8 cellular contexts compared by ENCODE assay signal in genomic region chr4:127881565-127881869, GRCh38. TPM values are rescaled to one million over a fixed set of nuclear protein-coding genes. Genes with fewer than 3 reads are reported as not detected.
DNase-seq lines count a peak whose midpoint lies in the region; ATAC-seq and TF ChIP-seq lines count a peak whose summit lies in the region.

No MANE protein-coding gene starts in this region.

- in situ Hi-C loops in gastrocnemius medialis (cut with MboI; ENCODE audit: low sequenced_read_pairs in 4 of 4): loop anchor here in 1 of 4 donors (10.0 kb wide), 2 partner anchors 97 to 983 kb away; partner anchors contain the start of gene HSPA4L

- H3K9me3 ChIP-seq in HCT116 (ENCODE audit: control insufficient read depth in 1 of 2, insufficient read depth in 1 of 2, low read depth in 1 of 2, low read length in 2 of 2) (no peaks in the 10 kb centered on the region), OCI-LY3 (ENCODE audit: insufficient read depth, low read length) (no peaks in the 10 kb centered on the region), gastrocnemius medialis (no peaks in the 10 kb centered on the region)

- POLR2A ChIA-PET in HCT116 (lab: Charles Lee): interaction anchor here (0.6 to 1.7 kb wide), 8 partner anchors 8 to 181 kb away, joined by 4 to 10 read pairs (median 6); partner anchors contain the start of genes ABHD18 and MFSD8

- H3K79me2 ChIP-seq in HCT116 (ENCODE audit: insufficient read depth, low read length) (peaks cover 71% of the 10 kb centered on the region), OCI-LY3 (ENCODE audit: low read length) (peaks cover 42% of the 10 kb centered on the region)

- H3K4me1 ChIP-seq in HCT116 (ENCODE audit: control insufficient read depth in 1 of 2, insufficient read depth in 2 of 2, low read length in 2 of 2) (peaks cover 5 to 13% of the 10 kb centered on the region in 2 experiments), OCI-LY3 (ENCODE audit: low read length) (peaks cover 9% of the 10 kb centered on the region), gastrocnemius medialis (peaks cover 7 to 10% of the 10 kb centered on the region in 2 donors)

- TF ChIP-seq CTCF in HCT116 (IDR thresholded peaks at IDR 0.05 in 2 of 3, conservative IDR thresholded peaks at IDR 0.05 in 1 of 3; ENCODE audit: borderline replicate concordance in 1 of 3, insufficient read depth in 1 of 3, low read depth in 2 of 3, low read length in 2 of 3) (no peak), OCI-LY3 (IDR thresholded peaks at IDR 0.05; ENCODE audit: low read depth, low read length) (no peak), fibroblast of the aortic adventitia (IDR thresholded peaks at IDR 0.05; ENCODE audit: insufficient read depth, low read length) (no peak), gastrocnemius medialis (IDR thresholded peaks at IDR 0.05 in 4 of 5, conservative IDR thresholded peaks at IDR 0.05 in 1 of 5) (no peak)

- peak overlapping the region; percentile 64 to 90 for H3K4me3 ChIP-seq in HCT116 (replicated peaks in 1 of 2; ENCODE audit: low read depth in 1 of 2, low read length in 2 of 2)
- peak overlapping the region; percentile 97 for H3K4me3 ChIP-seq in OCI-LY3 (ENCODE audit: low read length)
- peak overlapping the region; percentile 93 for H3K4me3 ChIP-seq in fibroblast of the aortic adventitia (ENCODE audit: low read depth, low read length)
- peak overlapping the region; percentile 63 to 83 (median 74) for H3K4me3 ChIP-seq in gastrocnemius medialis

- H4K20me1 ChIP-seq in HCT116 (ENCODE audit: insufficient read depth) (0 out of 2 replicates have a peak, but pooled peaks cover 5% of the 10 kb centered on the region), OCI-LY3 (ENCODE audit: insufficient read depth, low read length) (no peaks in the 10 kb centered on the region)

- intact Hi-C loops in HCT116 (cut with micrococcal nuclease) (loop anchor here (5.0 kb wide), 1 partner anchor 86 kb away; the partner anchor contains the start of genes ABHD18 and MFSD8), gastrocnemius medialis (cut with DNase I; ENCODE audit: low total_unique reads) (loop anchor here (2.0 to 5.0 kb wide), 2 partner anchors 86 to 99 kb away; partner anchors contain the start of genes ABHD18, HSPA4L and MFSD8)

- peaks cover 14 to 34% of the 10 kb centered on the region in 2 experiments for H3K36me3 ChIP-seq in HCT116 (ENCODE audit: control insufficient read depth in 1 of 2, insufficient read depth in 2 of 2, low read length in 2 of 2)
- H3K36me3 ChIP-seq in OCI-LY3 (replicated peaks; ENCODE audit: low read depth, low read length): peaks cover 29% of the 10 kb centered on the region
- H3K36me3 ChIP-seq in gastrocnemius medialis: no peaks in the 10 kb centered on the region

- no peaks in the 10 kb centered on the region for H3K27me3 ChIP-seq in HCT116 (ENCODE audit: insufficient read depth, low read length)
- H3K27me3 ChIP-seq in OCI-LY3 (ENCODE audit: low read depth, low read length): no peaks in the 10 kb centered on the region
- H3K27me3 ChIP-seq in gastrocnemius medialis: no peaks in the 10 kb centered on the region

- no peak for TF ChIP-seq POLR2A in HCT116 (IDR thresholded peaks at IDR 0.05; ENCODE audit: borderline replicate concordance, extremely low read depth, insufficient read depth, insufficient read length)
- TF ChIP-seq POLR2A in gastrocnemius medialis (IDR thresholded peaks at IDR 0.05): no peak

- peak; percentile 42; the same call in 1 of the 2 replicates for TF ChIP-seq RAD21 in HCT116 (IDR thresholded peaks at IDR 0.05; ENCODE audit: low read depth)

- H3K9me2 ChIP-seq in HCT116 (ENCODE audit: insufficient read depth): no peaks in the 10 kb centered on the region

- no peak for DNase-seq in HCT116 (ENCODE audit: low read depth, low spot score)
- DNase-seq in fibroblast of the aortic adventitia (ENCODE audit: low read depth): no peak
- no peak for DNase-seq in gastrocnemius medialis
- DNase-seq in NCI-H1092 treated with DMSO at 0.1 percent for 48 hours (lab: John Stamatoyannopoulos, UW): no peak
- no peak for DNase-seq in NK-92 treated with Interleukin-12 subunit alpha and Interleukin-12 subunit beta, amount 100 ng/mL, for 24 hours (lab: John Stamatoyannopoulos, UW)

- H2AFZ ChIP-seq in HCT116 (ENCODE audit: low read depth, low read length, poor library complexity, severe bottlenecking) (no peak overlapping the region), OCI-LY3 (ENCODE audit: low read depth, low read length) (no peak overlapping the region; the same call in 1 of the 2 replicates)

- peak; percentile 45 for ATAC-seq in GM18498 (IDR thresholded peaks at IDR 0.05; ENCODE audit: unreplicated experiment)
- no peak for ATAC-seq in HCT116
- no peak for ATAC-seq in gastrocnemius medialis
- no peak for ATAC-seq in activated CD4-positive, CD25-positive, alpha-beta regulatory T cell treated with anti-CD3 and anti-CD28 coated beads, Interleukin-2, amount 50 U/mL, for 24 hours

- H3K9ac ChIP-seq in HCT116 (ENCODE audit: low read length): peak overlapping the region; percentile 98
- H3K9ac ChIP-seq in OCI-LY3 (ENCODE audit: low read length): peak overlapping the region; percentile 98

- no TSS peak for BruUV-seq in HCT116 (replicated peaks; lab: Mats Ljungman, UMichigan)

- RAD21 ChIA-PET in HCT116 (lab: Charles Lee; ENCODE audit: low non-redundant PET in 1 of 2, low total read pairs in 2 of 2, uncharacterized antibody in 2 of 2, unreplicated experiment in 2 of 2): no interaction called here

- CTCF ChIA-PET in HCT116 (lab: Charles Lee): interaction anchor here (0.6 kb wide), 1 partner anchor 92 kb away, joined by 3 read pairs; no protein-coding TSS in a partner anchor

- H3K27ac ChIP-seq in HCT116 (ENCODE audit: low read depth, low read length): peak overlapping the region; percentile 91
- H3K27ac ChIP-seq in OCI-LY3 (ENCODE audit: low read length): peak overlapping the region; percentile 81; the same call in 1 of the 2 replicates
- H3K27ac ChIP-seq in gastrocnemius medialis: no peak overlapping the region

- H3K4me2 ChIP-seq in HCT116 (ENCODE audit: low read length) (peak overlapping the region; percentile 70), OCI-LY3 (ENCODE audit: low read length) (peak overlapping the region; percentile 78)

TF ChIP-seq in HCT116, 20 proteins besides CTCF, POLR2A, EP300 and RAD21 (continues in another document):
- TF ChIP-seq YY1 (IDR thresholded peaks at IDR 0.05; ENCODE audit: extremely low read depth, insufficient replicate concordance, low read depth, low read length) (no peak), POLR2AphosphoS5 (IDR thresholded peaks at IDR 0.05; ENCODE audit: low read depth, low read length) (no peak), ELF1 (IDR thresholded peaks at IDR 0.05; ENCODE audit: borderline replicate concordance, low read depth) (no peak), SIN3A (IDR thresholded peaks at IDR 0.05; ENCODE audit: low read depth) (no peak), TCF7L2 (IDR thresholded peaks at IDR 0.05; ENCODE audit: borderline replicate concordance, extremely low read depth, insufficient read depth, insufficient read length) (no peak), EZH2phosphoT487 (IDR thresholded peaks at IDR 0.05; ENCODE audit: borderline replicate concordance) (no peak), FOSL1 (IDR thresholded peaks at IDR 0.05; ENCODE audit: low read depth) (no peak), CBX3 (IDR thresholded peaks at IDR 0.05; ENCODE audit: low read depth) (no peak), ZFX (IDR thresholded peaks at IDR 0.05) (no peak), ZNF274 (IDR thresholded peaks at IDR 0.05; ENCODE audit: low read depth, low read length) (no peak), MAX (IDR thresholded peaks at IDR 0.05) (no peak), CEBPB (IDR thresholded peaks at IDR 0.05; ENCODE audit: low read depth) (no peak), JUND (IDR thresholded peaks at IDR 0.05) (no peak), REST (IDR thresholded peaks at IDR 0.05; ENCODE audit: low read depth) (no peak), ATF3 (IDR thresholded peaks at IDR 0.05) (no peak)

RNA-seq across cellular contexts. Expression of gene PLK4, which starts 0.8 kb away (rescaled TPM):
- total RNA-seq in HCT116 (2021; ENCODE audit: unreplicated experiment) (34.8 TPM), fibroblast of the aortic adventitia (ENCODE audit: low replicate concordance) (0.33 and 21.4 TPM in 2 replicates), gastrocnemius medialis (under 1 TPM in 2 of 4 donors, not detected in 2; 0.11 to 0.98 TPM)
- 13.9 and 23.6 TPM in 2 replicates for polyA plus RNA-seq in HCT116 (2012)

Comparison
In these comparisons a context has a peak if more than half of its experiments do, and no peak if none do; other contexts are left out.
1. H3K27ac ChIP-seq: peak in HCT116 (single experiment) and OCI-LY3 (single experiment); none in gastrocnemius medialis (0 of 4).
2. Peak in every context shown above with its lines, with median percentiles within 50 percentile points of each other: H3K4me3 ChIP-seq.